ENCODE assay signal across 11 cellular contexts in genomic region chr14:94164685-94165431, GRCh38. TPM values are rescaled to one million over a fixed set of nuclear protein-coding genes. Genes with fewer than 3 reads are reported as not detected.
DNase-seq lines count a peak whose midpoint lies in the region.
"Had no signal": no experiment of that assay in that cellular context is flagged by ENCODE, and none has a peak within 500 bp of the region (broad histone marks: within the 10 kb centered on the region; RNA-seq: fewer than 3 reads in every experiment).

No MANE protein-coding gene starts in this region.

- H3K4me1 ChIP-seq in SJCRH30 (peaks cover 15% of the 10 kb centered on the region), iPS-15b (ENCODE audit: control insufficient read depth, insufficient read depth, low read length) (peaks cover 11% of the 10 kb centered on the region)

- no peak overlapping the region for H3K9ac ChIP-seq in iPS-15b (ENCODE audit: low read depth, low read length)

- peak overlapping the region; percentile 52 for H3K4me3 ChIP-seq in SJCRH30
- H3K4me3 ChIP-seq in iPS-15b (ENCODE audit: low read depth, low read length), result peak overlapping the region; percentile 55

- no peaks in the 10 kb centered on the region for H3K27me3 Mint-ChIP-seq in activated T-cell treated with anti-CD3 and anti-CD28 coated beads, Interleukin-2, amount 50 U/mL, for 24 hours

- H3K9me3 ChIP-seq in SJCRH30 (replicated peaks) (no peaks in the 10 kb centered on the region), iPS-15b (ENCODE audit: control insufficient read depth, insufficient read depth, low read length) (no peaks in the 10 kb centered on the region)

- H3K36me3 ChIP-seq in SJCRH30, result no peaks in the 10 kb centered on the region
- no peaks in the 10 kb centered on the region for H3K36me3 ChIP-seq in iPS-15b (ENCODE audit: control insufficient read depth, insufficient read depth, low read length)

- H3K4me1 Mint-ChIP-seq in activated T-cell treated with anti-CD3 and anti-CD28 coated beads, Interleukin-2, amount 50 U/mL, for 24 hours (ENCODE audit: low read depth), result peaks cover 49% of the 10 kb centered on the region
- H3K4me1 Mint-ChIP-seq: immature natural killer cell, naive B cell had no signal

- H3K27ac Mint-ChIP-seq in activated T-cell treated with anti-CD3 and anti-CD28 coated beads, Interleukin-2, amount 50 U/mL, for 24 hours, result peak overlapping the region; percentile 71
- H3K27ac Mint-ChIP-seq: immature natural killer cell had no signal

- no peaks in the 10 kb centered on the region for H3K36me3 Mint-ChIP-seq in activated T-cell treated with anti-CD3 and anti-CD28 coated beads, Interleukin-2, amount 50 U/mL, for 24 hours (ENCODE audit: low read depth)
- H3K36me3 Mint-ChIP-seq: immature natural killer cell, naive B cell had no signal

- H3K27ac ChIP-seq in SJCRH30, result peak overlapping the region; percentile 18; the same call in 1 of the 2 replicates
- no peak overlapping the region for H3K27ac ChIP-seq in substantia nigra (ENCODE audit: low read depth, low read length, poor library complexity, severe bottlenecking)

- no peak for DNase-seq in activated T-cell treated with anti-CD3 and anti-CD28 coated beads, Interleukin-2, amount 50 U/mL, for 24 hours
- no peak for DNase-seq in activated T-cell treated with anti-CD3 and anti-CD28 coated beads, Interleukin-2, amount 50 U/mL, for 1 hour
- peak; percentile 79 to 86 for DNase-seq in SJCRH30
- peak; percentile 66 for DNase-seq in stimulated activated CD4-positive, alpha-beta T cell treated with anti-CD3 and anti-CD28 coated beads, Interleukin-1b, Interleukin-23, amount 100 ng/mL, for 48 hours
- DNase-seq in DMS114 treated with DMSO at 0.1 percent for 48 hours (lab: John Stamatoyannopoulos, UW; ENCODE audit: unreplicated experiment), result no peak
- no peak for DNase-seq in substantia nigra (lab: John Stamatoyannopoulos, UW)
- no peak for DNase-seq in activated effector memory CD4-positive, alpha-beta T cell treated with anti-CD3 and anti-CD28 coated beads, Interleukin-2, amount 50 U/mL, for 16 hours
- DNase-seq: EL, immature natural killer cell, naive B cell had no signal

- H3K27me3 ChIP-seq in SJCRH30 (no peaks in the 10 kb centered on the region), iPS-15b (ENCODE audit: control insufficient read depth, insufficient read depth, low read length) (peaks cover 16% of the 10 kb centered on the region)

- H3K4me3 Mint-ChIP-seq in activated T-cell treated with anti-CD3 and anti-CD28 coated beads, Interleukin-2, amount 50 U/mL, for 24 hours, result no peak overlapping the region
- H3K4me3 Mint-ChIP-seq: immature natural killer cell, naive B cell had no signal

- no peaks in the 10 kb centered on the region for H3K9me3 Mint-ChIP-seq in activated T-cell treated with anti-CD3 and anti-CD28 coated beads, Interleukin-2, amount 50 U/mL, for 24 hours
- H3K9me3 Mint-ChIP-seq: immature natural killer cell, naive B cell had no signal

RNA-seq across cellular contexts. Expression of gene PPP4R4, which starts 9.3 kb away (rescaled TPM):
- 35.5 and 47.1 TPM in 2 replicates for total RNA-seq in SJCRH30 (2014; rRNA removed; shearing (Covaris generic))

RNA-seq across cellular contexts. Expression of gene IFI27L2, which starts 35.5 kb away (rescaled TPM):
- 24.2 and 24.4 TPM in 2 replicates for total RNA-seq in SJCRH30 (2014; rRNA removed; shearing (Covaris generic))

RNA-seq across cellular contexts. Expression of gene IFI27, which starts 54.3 kb away (rescaled TPM):
- 0.55 and 0.81 TPM in 2 replicates for total RNA-seq in SJCRH30 (2014; rRNA removed; shearing (Covaris generic))

Comparison
In these comparisons a context has a peak if more than half of its experiments do, and no peak if none do; other contexts are left out.
1. DNase-seq: peak in SJCRH30 (2 of 2) and stimulated activated CD4-positive, alpha-beta T cell treated with anti-CD3 and anti-CD28 coated beads, Interleukin-1b, Interleukin-23, amount 100 ng/mL, for 48 hours (single experiment); none in activated T-cell treated with anti-CD3 and anti-CD28 coated beads, Interleukin-2, amount 50 U/mL, for 24 hours (single experiment), activated T-cell treated with anti-CD3 and anti-CD28 coated beads, Interleukin-2, amount 50 U/mL, for 1 hour (single experiment), DMS114 treated with DMSO at 0.1 percent for 48 hours (single experiment), substantia nigra (0 of 49) and activated effector memory CD4-positive, alpha-beta T cell treated with anti-CD3 and anti-CD28 coated beads, Interleukin-2, amount 50 U/mL, for 16 hours (single experiment).